ENCODE assay signal across 8 cellular contexts in the genomic region with DNA sequence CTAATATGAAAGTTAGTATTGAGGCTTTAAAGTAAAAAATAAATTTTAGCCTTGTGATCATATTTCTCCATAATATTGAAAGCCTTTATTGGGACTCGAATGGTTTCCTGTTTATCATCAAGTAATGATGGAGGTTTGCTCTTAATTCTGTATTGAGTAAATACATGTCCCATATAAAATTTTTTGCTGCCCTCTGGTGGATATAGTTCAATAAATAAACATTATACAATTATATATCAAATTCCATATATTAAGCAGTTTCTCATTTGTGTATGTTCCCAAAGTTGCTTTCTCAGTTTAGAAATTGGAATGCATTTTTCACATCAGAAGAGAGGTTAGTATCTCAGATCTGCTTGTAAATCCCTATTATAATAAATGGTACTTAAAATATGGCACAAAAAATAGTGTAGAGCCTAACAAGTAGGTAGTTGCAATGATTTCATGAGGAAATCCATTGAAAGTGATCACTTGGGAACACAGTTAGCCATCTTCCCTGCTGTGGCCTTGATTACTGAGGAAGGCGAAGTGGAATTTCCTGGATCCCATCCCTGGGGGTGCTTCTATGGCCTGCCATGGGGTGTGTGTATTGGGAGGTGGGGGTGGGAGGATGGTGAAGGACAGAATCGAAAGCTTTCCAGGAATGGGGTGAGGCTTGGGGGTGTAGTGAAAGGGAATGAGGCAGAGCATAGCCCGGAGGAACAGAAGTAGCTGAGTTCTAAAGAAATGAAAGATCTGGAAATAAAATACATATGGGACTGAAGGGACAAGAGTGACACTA.
DNase-seq lines count a peak whose midpoint lies in the region; ATAC-seq, FAIRE-seq and TF ChIP-seq lines count a peak whose summit lies in the region.

No MANE protein-coding gene starts in this region.

- H3F3A ChIP-seq in OCI-LY1 (ENCODE audit: insufficient read depth, low read length): no peaks in the 10 kb centered on the region

- H3K27ac Mint-ChIP-seq in osteocyte (ENCODE audit: unreplicated experiment): no peak overlapping the region

- H3K4me2 ChIP-seq in OCI-LY1 (ENCODE audit: low read length) (no peak overlapping the region), endothelial cell of umbilical vein (ENCODE audit: insufficient read depth, low read length) (no peak overlapping the region)

- POLR2A ChIA-PET in endothelial cell of umbilical vein (lab: Charles Lee): no interaction called here

- no peak overlapping the region for H3K9ac ChIP-seq in OCI-LY1 (ENCODE audit: low read length)
- H3K9ac ChIP-seq in endothelial cell of umbilical vein (replicated peaks; ENCODE audit: extremely low read depth, insufficient read depth, low read length): no peak overlapping the region

- no peak overlapping the region for H3K4me3 ChIP-seq in OCI-LY1 (ENCODE audit: low read depth, low read length, poor library complexity, severe bottlenecking)
- H3K4me3 ChIP-seq in endothelial cell of umbilical vein (replicated peaks in 1 of 3; ENCODE audit: insufficient read depth in 1 of 3, low read depth in 1 of 3, low read length in 3 of 3): no peak overlapping the region

- H4K20me1 ChIP-seq in OCI-LY1 (ENCODE audit: insufficient read depth, low read length) (no peaks in the 10 kb centered on the region), endothelial cell of umbilical vein (replicated peaks; ENCODE audit: control insufficient read depth, extremely low read depth, insufficient read depth, low read length) (no peaks in the 10 kb centered on the region)

- H3K9me3 ChIP-seq in OCI-LY1 (ENCODE audit: low read length): no peaks in the 10 kb centered on the region
- H3K9me3 ChIP-seq in endothelial cell of umbilical vein (replicated peaks; ENCODE audit: control insufficient read depth, insufficient read depth, low read length): no peaks in the 10 kb centered on the region

- CTCF ChIA-PET in endothelial cell of umbilical vein (lab: Charles Lee): interaction anchor here (1.1 to 2.1 kb wide), 5 partner anchors 22 to 516 kb away, joined by 3 to 9 read pairs (median 6); no protein-coding TSS in a partner anchor

- H3K27me3 Mint-ChIP-seq in osteocyte (ENCODE audit: unreplicated experiment): peaks cover 8% of the 10 kb centered on the region

- H3K36me3 ChIP-seq in OCI-LY1 (ENCODE audit: insufficient read depth, low read length): no peaks in the 10 kb centered on the region
- no peaks in the 10 kb centered on the region for H3K36me3 ChIP-seq in endothelial cell of umbilical vein (ENCODE audit: control insufficient read depth in 2 of 2, extremely low read depth in 1 of 2, insufficient read depth in 2 of 2, low read length in 2 of 2)

- no peaks in the 10 kb centered on the region for H3K9me1 ChIP-seq in endothelial cell of umbilical vein (replicated peaks; ENCODE audit: control insufficient read depth, extremely low read depth, insufficient read depth, low read length)

- H3K36me3 Mint-ChIP-seq in osteocyte (ENCODE audit: unreplicated experiment): no peaks in the 10 kb centered on the region

- intact Hi-C loops in endothelial cell of umbilical vein (cut with micrococcal nuclease): loop anchor here (1.0 to 5.0 kb wide), 2 partner anchors 86 to 224 kb away; partner anchors contain the start of gene C21orf91

- H3K27ac ChIP-seq in OCI-LY1 (ENCODE audit: low read depth, low read length, poor library complexity, severe bottlenecking): no peak overlapping the region
- no peak overlapping the region for H3K27ac ChIP-seq in endothelial cell of umbilical vein (ENCODE audit: insufficient read depth, low read depth, low read length)

- dilution Hi-C loops in endothelial cell of umbilical vein (cut with MboI; ENCODE audit: extremely low pct_ligation_motif_present, low sequenced_read_pairs): no loop called here

- FAIRE-seq in endothelial cell of umbilical vein (lab: Jason Lieb, UNC): no peak

- H3K79me2 ChIP-seq in OCI-LY1 (ENCODE audit: insufficient read depth, low read length): no peaks in the 10 kb centered on the region
- no peaks in the 10 kb centered on the region for H3K79me2 ChIP-seq in endothelial cell of umbilical vein (ENCODE audit: control insufficient read depth, insufficient read depth, low read length)

- DNase-seq in AML-193 (lab: John Stamatoyannopoulos, UW): peak; percentile 22 to 51
- peak; percentile 60 for DNase-seq in HCEC 1CT
- DNase-seq in endothelial cell of umbilical vein (ENCODE audit: low read depth, low spot score): peak; percentile 29
- no peak for DNase-seq in osteocyte (ENCODE audit: extremely low spot score, unreplicated experiment)
- DNase-seq in activated naive CD4-positive, alpha-beta T cell treated with Interleukin-2 at 50 U/mL for 16 hours: no peak
- no peak for DNase-seq in NCI-H128 (lab: John Stamatoyannopoulos, UW; ENCODE audit: unreplicated experiment)

- no TSS peak for BruUV-seq in endothelial cell of umbilical vein (replicated peaks; lab: Mats Ljungman, UMichigan)

- no peak for ATAC-seq in GM21390 (IDR thresholded peaks at IDR 0.05; ENCODE audit: unreplicated experiment)

- no peaks in the 10 kb centered on the region for H3K9me3 Mint-ChIP-seq in osteocyte (ENCODE audit: unreplicated experiment)

- H3K27me3 ChIP-seq in OCI-LY1 (ENCODE audit: insufficient read depth, low read length) (no peaks in the 10 kb centered on the region), endothelial cell of umbilical vein (ENCODE audit: control insufficient read depth in 2 of 2, insufficient read depth in 2 of 2, low read length in 2 of 2) (no peaks in the 10 kb centered on the region)

- no peaks in the 10 kb centered on the region for H3K4me1 Mint-ChIP-seq in osteocyte (ENCODE audit: unreplicated experiment)

- H3K4me1 ChIP-seq in OCI-LY1 (ENCODE audit: insufficient read depth, low read length, severe bottlenecking) (no peaks in the 10 kb centered on the region), endothelial cell of umbilical vein (ENCODE audit: control insufficient read depth, extremely low read depth, insufficient read depth, low read length) (no peaks in the 10 kb centered on the region)

- no peak overlapping the region for H3K4me3 Mint-ChIP-seq in osteocyte (ENCODE audit: unreplicated experiment)

- H2AFZ ChIP-seq in OCI-LY1 (ENCODE audit: low read length) (no peak overlapping the region), endothelial cell of umbilical vein (ENCODE audit: low read depth, low read length) (no peak overlapping the region)

- no peaks in the 10 kb centered on the region for H3K9me2 ChIP-seq in OCI-LY1 (ENCODE audit: low read depth, low read length)

- peak; percentile 22; the same call in 1 of the 2 replicates for TF ChIP-seq CTCF in OCI-LY1 (IDR thresholded peaks at IDR 0.05; ENCODE audit: low read length)
- TF ChIP-seq CTCF in endothelial cell of umbilical vein (IDR thresholded peaks at IDR 0.05; ENCODE audit: extremely low read depth in 1 of 2, insufficient read depth in 1 of 2, low read depth in 1 of 2, low read length in 2 of 2): no peak
- peak; percentile 40 for TF ChIP-seq CTCF in osteocyte (IDR thresholded peaks at IDR 0.05)

- TF ChIP-seq POLR2A in endothelial cell of umbilical vein (IDR thresholded peaks at IDR 0.05; ENCODE audit: low read depth, low read length): no peak

TF ChIP-seq in endothelial cell of umbilical vein, 7 proteins besides CTCF, POLR2A, EP300 and RAD21:
- TF ChIP-seq EZH2 (IDR thresholded peaks at IDR 0.05; ENCODE audit: borderline replicate concordance, low read depth, low read length, severe bottlenecking) (no peak), MAX (IDR thresholded peaks at IDR 0.05; ENCODE audit: insufficient read depth, insufficient read length) (no peak), MYC (IDR thresholded peaks at IDR 0.05; ENCODE audit: low read depth, low read length) (no peak), JUN (IDR thresholded peaks at IDR 0.05; ENCODE audit: borderline replicate concordance, insufficient read depth, insufficient read length, low read depth) (no peak), FOS (IDR thresholded peaks at IDR 0.05; ENCODE audit: borderline replicate concordance, insufficient read depth, low read length) (no peak), POLR2AphosphoS5 (IDR thresholded peaks at IDR 0.05; ENCODE audit: insufficient read depth, low read depth, low read length) (no peak), GATA2 (IDR thresholded peaks at IDR 0.05; ENCODE audit: insufficient read depth, insufficient read length, low read depth, low read length) (no peak)

Comparison
In these comparisons a context has a peak if more than half of its experiments do, and no peak if none do; other contexts are left out.
1. DNase-seq: peak in AML-193 (2 of 2), HCEC 1CT (single experiment) and endothelial cell of umbilical vein (single experiment); none in osteocyte (single experiment), activated naive CD4-positive, alpha-beta T cell treated with Interleukin-2 at 50 U/mL for 16 hours (single experiment) and NCI-H128 (single experiment).
2. CTCF ChIP-seq: peak in OCI-LY1 (single experiment) and osteocyte (single experiment); none in endothelial cell of umbilical vein (0 of 2).